In the genomic region with DNA sequence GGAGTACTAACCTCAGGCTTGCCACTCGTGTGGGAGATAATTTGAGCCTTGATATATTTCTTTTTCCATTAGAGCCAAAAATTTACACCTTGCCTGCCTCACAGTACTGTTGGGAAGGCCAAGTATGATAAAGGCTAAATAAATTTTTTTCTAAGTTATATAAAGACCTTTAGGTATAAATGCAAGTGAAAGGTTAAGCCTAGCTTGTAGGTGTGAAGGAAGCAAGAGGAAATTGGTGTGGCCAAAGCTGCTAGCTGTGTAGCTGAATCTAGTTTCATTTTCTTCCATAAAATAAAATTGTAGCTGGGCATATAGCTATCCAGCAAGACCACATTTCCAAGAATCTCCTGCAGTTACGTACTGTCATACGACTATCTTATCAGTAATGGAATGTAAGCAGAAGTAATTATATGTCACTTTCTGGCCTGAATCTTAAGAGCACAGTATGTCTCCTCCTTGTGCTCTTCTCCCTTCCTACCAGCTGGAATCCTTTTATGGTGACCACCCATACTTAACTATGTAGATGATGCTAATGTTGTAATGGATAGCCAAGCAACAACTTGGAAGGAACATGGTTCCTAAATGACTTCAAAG, we compare ENCODE assay signal across 26 cellular contexts.
"Had no signal": no experiment of that assay in that cellular context is flagged by ENCODE, and none has a peak within 500 bp of the region (broad histone marks: within the 10 kb centered on the region; RNA-seq: fewer than 3 reads in every experiment).

No MANE protein-coding gene starts in this region.

- H3K9ac ChIP-seq: neural progenitor cell, parathyroid adenoma had no signal

- DNase-seq: colonic mucosa; effector CD8-positive, alpha-beta T cell; endodermal cell; esophagus squamous epithelium; foreskin fibroblast; gastrocnemius medialis; head of caudate nucleus; kidney; left lung; mammary epithelial cell; naive B cell; right cardiac atrium; sigmoid colon; stimulated activated CD4-positive, alpha-beta T cell treated with anti-CD3 and anti-CD28 coated beads, Interleukin-2, amount 100 ng/mL, for 24 hours; stimulated activated CD4-positive, alpha-beta T cell treated with anti-CD3 and anti-CD28 coated beads, Interleukin-4, amount 100 ng/mL, for 24 hours; stimulated activated naive CD4-positive, alpha-beta T cell treated with Interleukin-2 at 50 U/mL for 16 hours; stomach; thyroid gland had no signal

- H3K4me3 Mint-ChIP-seq: dendritic cell treated with granulocyte-macrophage colony-stimulating factor and Interleukin-4, amounts not matched to agents 40 ng/mL and 50 ng/mL, for 4 days; endodermal cell; naive B cell; nephron; neural progenitor cell; stimulated activated effector memory CD8-positive, alpha-beta T cell treated with anti-CD3 and anti-CD28 coated beads, Interleukin-12 subunit alpha, Interleukin-12 subunit beta, amount 100 ng/mL, for 72 hours; type B pancreatic cell had no signal

- ATAC-seq: gastrocnemius medialis; left lung; right cardiac atrium; stimulated activated effector memory CD8-positive, alpha-beta T cell treated with anti-CD3 and anti-CD28 coated beads, Interleukin-12 subunit alpha, Interleukin-12 subunit beta, amount 100 ng/mL, for 72 hours had no signal

- H3K36me3 Mint-ChIP-seq: naive B cell; neural progenitor cell; stimulated activated effector memory CD8-positive, alpha-beta T cell treated with anti-CD3 and anti-CD28 coated beads, Interleukin-12 subunit alpha, Interleukin-12 subunit beta, amount 100 ng/mL, for 72 hours; type B pancreatic cell had no signal

- H3K4me3 ChIP-seq: colonic mucosa, esophagus squamous epithelium, gastrocnemius medialis, left lung, neural progenitor cell, prostate gland, sigmoid colon, stomach, thyroid gland had no signal

- H3K9me3 Mint-ChIP-seq: type B pancreatic cell had no signal

- H3K4me1 Mint-ChIP-seq: endodermal cell; naive B cell; nephron; neural progenitor cell; stimulated activated effector memory CD8-positive, alpha-beta T cell treated with anti-CD3 and anti-CD28 coated beads, Interleukin-12 subunit alpha, Interleukin-12 subunit beta, amount 100 ng/mL, for 72 hours had no signal

- H3K27me3 Mint-ChIP-seq: dendritic cell treated with granulocyte-macrophage colony-stimulating factor and Interleukin-4, amounts not matched to agents 40 ng/mL and 50 ng/mL, for 4 days; naive B cell; type B pancreatic cell had no signal

- H3K79me2 ChIP-seq: parathyroid adenoma had no signal

- H3K4me1 ChIP-seq: colonic mucosa, gastrocnemius medialis, left lung, neural progenitor cell, parathyroid adenoma, prostate gland, sigmoid colon, stomach, thyroid gland had no signal

- H3K36me3 ChIP-seq: colonic mucosa, esophagus squamous epithelium, gastrocnemius medialis, left lung, neural progenitor cell, prostate gland, sigmoid colon, stomach, thyroid gland had no signal

- H2AFZ ChIP-seq: neural progenitor cell, parathyroid adenoma had no signal

- H3K27ac Mint-ChIP-seq: dendritic cell treated with granulocyte-macrophage colony-stimulating factor and Interleukin-4, amounts not matched to agents 40 ng/mL and 50 ng/mL, for 4 days; endodermal cell; naive B cell; nephron; neural progenitor cell; stimulated activated effector memory CD8-positive, alpha-beta T cell treated with anti-CD3 and anti-CD28 coated beads, Interleukin-12 subunit alpha, Interleukin-12 subunit beta, amount 100 ng/mL, for 72 hours; type B pancreatic cell had no signal

- H3K27me3 ChIP-seq: colonic mucosa, esophagus squamous epithelium, gastrocnemius medialis, left lung, neural progenitor cell, sigmoid colon, stomach, thyroid gland had no signal

- H3K9me3 ChIP-seq: colonic mucosa, esophagus squamous epithelium, gastrocnemius medialis, left lung, prostate gland, sigmoid colon, stomach, thyroid gland had no signal

- H3K27ac ChIP-seq: colonic mucosa, epithelial cell of prostate, esophagus squamous epithelium, gastrocnemius medialis, left lung, neural progenitor cell, parathyroid adenoma, prostate gland, sigmoid colon, stomach, thyroid gland had no signal

- H3K4me2 ChIP-seq: neural progenitor cell had no signal
